22 cellular contexts compared by ENCODE assay signal in the genomic region with DNA sequence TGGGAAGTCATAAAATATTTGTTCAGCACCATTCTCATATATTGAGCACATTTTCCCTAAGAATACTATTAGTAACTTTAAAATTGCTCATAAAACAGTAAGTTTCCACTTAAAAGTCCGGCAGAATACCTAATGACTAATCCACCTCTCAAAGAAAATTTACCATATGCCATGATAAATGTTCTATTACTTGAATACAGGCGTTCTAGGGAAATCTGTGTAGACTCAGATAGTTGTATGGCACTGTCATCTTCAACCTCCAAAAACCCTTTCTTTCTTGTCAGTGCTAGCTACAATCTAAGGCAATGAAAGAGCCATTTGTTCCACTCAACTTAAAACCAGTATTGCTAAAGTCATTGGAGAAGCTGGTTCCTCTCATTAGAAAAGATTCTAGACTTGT. TPM values are rescaled to one million over a fixed set of nuclear protein-coding genes. Genes with fewer than 3 reads are reported as not detected.
A peak's percentile ranks its signal among the peaks of the same experiment; 100 is the strongest.
DNase-seq lines count a peak whose midpoint lies in the region; ATAC-seq and TF ChIP-seq lines count a peak whose summit lies in the region.
"Had no signal": no experiment of that assay in that cellular context is flagged by ENCODE, and none has a peak within 500 bp of the region (broad histone marks: within the 10 kb centered on the region; RNA-seq: fewer than 3 reads in every experiment).

No MANE protein-coding gene starts in this region.

- no peak for ATAC-seq in SK-N-SH treated with all-trans-retinoic acid at 6 μM for 48 hours
- ATAC-seq in foreskin keratinocyte: no peak
- ATAC-seq: Panc1 had no signal

- no peak overlapping the region for H3K9ac ChIP-seq in SK-N-SH
- H3K9ac ChIP-seq: BLaER1, GM23248 had no signal

- H4K20me1 ChIP-seq in SK-N-SH (ENCODE audit: insufficient read depth): no peaks in the 10 kb centered on the region
- H4K20me1 ChIP-seq: BLaER1 had no signal

- no peak overlapping the region for H3K4me2 ChIP-seq in SK-N-SH
- H3K4me2 ChIP-seq: BLaER1 had no signal

- H3K9me2 ChIP-seq in SK-N-SH: no peaks in the 10 kb centered on the region

- H3K4me1 ChIP-seq in SK-N-SH (ENCODE audit: control insufficient read depth in 1 of 2, insufficient read depth in 2 of 2, low read depth in 1 of 2, low read length in 1 of 2) (no peaks in the 10 kb centered on the region; a peak in 1 of 4 replicates), foreskin keratinocyte (no peaks in the 10 kb centered on the region)
- H3K4me1 ChIP-seq: BLaER1 had no signal

- CTCF ChIA-PET in SK-N-SH (lab: Yijun Ruan, JAX): interaction anchor here (1.1 to 1.2 kb wide), 2 partner anchors 27 to 33 kb away, joined by 3 to 4 read pairs; no protein-coding TSS in a partner anchor

- H3K9me3 ChIP-seq in SK-N-SH: no peaks in the 10 kb centered on the region
- H3K9me3 ChIP-seq: BLaER1, MG63 had no signal

- H3F3A ChIP-seq in SK-N-SH (replicated peaks; ENCODE audit: insufficient read depth): no peaks in the 10 kb centered on the region

- no peak overlapping the region for H2AFZ ChIP-seq in SK-N-SH (ENCODE audit: low read depth)
- H2AFZ ChIP-seq: GM23248 had no signal

- TF ChIP-seq RAD21 in SK-N-SH (IDR thresholded peaks at IDR 0.05; ENCODE audit: low read length): no peak

- no peak for TF ChIP-seq EP300 in SK-N-SH (IDR thresholded peaks at IDR 0.05; ENCODE audit: borderline replicate concordance in 1 of 2, low read depth in 1 of 2, low read length in 1 of 2)

- POLR2A ChIA-PET in SK-N-SH (lab: Yijun Ruan, JAX): no interaction called here

- H3K79me2 ChIP-seq in SK-N-SH (ENCODE audit: insufficient read depth): no peaks in the 10 kb centered on the region

- no peaks in the 10 kb centered on the region for H3K36me3 ChIP-seq in SK-N-SH (replicated peaks in 1 of 2; ENCODE audit: control insufficient read depth in 1 of 2, insufficient read depth in 2 of 2, low read length in 1 of 2)
- H3K36me3 ChIP-seq: BLaER1, MG63 had no signal

- H3K4me3 ChIP-seq in SK-N-SH (ENCODE audit: low read depth in 2 of 2, low read length in 1 of 2): no peak overlapping the region
- H3K4me3 ChIP-seq: BLaER1, GM23248, MG63 had no signal

- DNase-seq in SK-N-SH: no peak
- peak; percentile 10 for DNase-seq in RPMI7951 (ENCODE audit: low read depth)
- DNase-seq in globus pallidus (ENCODE audit: low spot score): peak; percentile 77
- no peak for DNase-seq in hypothalamus (lab: John Stamatoyannopoulos, UW)
- DNase-seq in foreskin keratinocyte: no peak
- no peak for DNase-seq in 8988T
- DNase-seq: CD4-positive, CD25-positive, alpha-beta regulatory T cell; GM23248; H7; KBM-7; MG63; NCI-H2029; NCI-H446; NCI-H526 treated with DMSO at 0.1 percent for 48 hours; SIG-M5 had no signal

- WGBS in SK-N-SH (ENCODE audit: low lambda C conversion rate): 10% methylated on average over 2 of the region's 2 CpGs

- H3K27me3 ChIP-seq in SK-N-SH (ENCODE audit: insufficient read depth) (0 out of 2 replicates have a peak, but pooled peaks cover under 1% of the 10 kb centered on the region), foreskin keratinocyte (no peaks in the 10 kb centered on the region)
- H3K27me3 ChIP-seq: MG63 had no signal

- H3K27ac ChIP-seq in SK-N-SH (ENCODE audit: low read depth in 2 of 2, low read length in 1 of 2): no peak overlapping the region
- H3K27ac ChIP-seq in temporal lobe (ENCODE audit: low read depth, low read length): peak overlapping the region; percentile 50
- H3K27ac ChIP-seq in foreskin keratinocyte: no peak overlapping the region
- H3K27ac ChIP-seq: 22Rv1, BLaER1, GM23248 had no signal

- no peak for TF ChIP-seq CTCF in SK-N-SH (IDR thresholded peaks at IDR 0.05)
- no peak for TF ChIP-seq CTCF in foreskin keratinocyte (conservative IDR thresholded peaks at IDR 0.05)

TF ChIP-seq in SK-N-SH treated with all-trans-retinoic acid at 6 μM for 48 hours, 23 proteins besides CTCF, POLR2A, EP300 and RAD21 (continues in another document):
- TF ChIP-seq RARB (CRISPR knock-in tag; IDR thresholded peaks at IDR 0.05): no peak
- no peak for TF ChIP-seq ZNF565 (CRISPR knock-in tag; conservative IDR thresholded peaks at IDR 0.05; ENCODE audit: low read depth)
- TF ChIP-seq TCF4 (CRISPR knock-in tag; IDR thresholded peaks at IDR 0.05; ENCODE audit: borderline replicate concordance): peak; percentile 52; the same call in 1 of the 2 replicates
- TF ChIP-seq, protein P1, sequence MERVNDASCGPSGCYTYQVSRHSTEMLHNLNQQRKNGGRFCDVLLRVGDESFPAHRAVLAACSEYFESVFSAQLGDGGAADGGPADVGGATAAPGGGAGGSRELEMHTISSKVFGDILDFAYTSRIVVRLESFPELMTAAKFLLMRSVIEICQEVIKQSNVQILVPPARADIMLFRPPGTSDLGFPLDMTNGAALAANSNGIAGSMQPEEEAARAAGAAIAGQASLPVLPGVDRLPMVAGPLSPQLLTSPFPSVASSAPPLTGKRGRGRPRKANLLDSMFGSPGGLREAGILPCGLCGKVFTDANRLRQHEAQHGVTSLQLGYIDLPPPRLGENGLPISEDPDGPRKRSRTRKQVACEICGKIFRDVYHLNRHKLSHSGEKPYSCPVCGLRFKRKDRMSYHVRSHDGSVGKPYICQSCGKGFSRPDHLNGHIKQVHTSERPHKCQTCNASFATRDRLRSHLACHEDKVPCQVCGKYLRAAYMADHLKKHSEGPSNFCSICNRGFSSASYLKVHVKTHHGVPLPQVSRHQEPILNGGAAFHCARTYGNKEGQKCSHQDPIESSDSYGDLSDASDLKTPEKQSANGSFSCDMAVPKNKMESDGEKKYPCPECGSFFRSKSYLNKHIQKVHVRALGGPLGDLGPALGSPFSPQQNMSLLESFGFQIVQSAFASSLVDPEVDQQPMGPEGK (CRISPR knock-in tag; IDR thresholded peaks at IDR 0.05; ENCODE audit: borderline replicate concordance): peak; percentile 88; the same call in 1 of the 2 replicates
- TF ChIP-seq BACH2 (CRISPR knock-in tag; IDR thresholded peaks at IDR 0.05; ENCODE audit: borderline replicate concordance): no peak
- TF ChIP-seq ZFP3 (CRISPR knock-in tag; IDR thresholded peaks at IDR 0.05): 0 out of 2 replicates have a peak, but pooled peaks have one; percentile 47
- peak; percentile 99 for TF ChIP-seq ISL1 (CRISPR knock-in tag; IDR thresholded peaks at IDR 0.05)
- no peak for TF ChIP-seq ZNF70 (CRISPR knock-in tag; IDR thresholded peaks at IDR 0.05)
- no peak for TF ChIP-seq TOX (CRISPR knock-in tag; IDR thresholded peaks at IDR 0.05; ENCODE audit: borderline replicate concordance)
- no peak; the same call in 1 of the 2 replicates for TF ChIP-seq SNAI2 (CRISPR knock-in tag; IDR thresholded peaks at IDR 0.05)
- no peak for TF ChIP-seq CSDC2 (CRISPR knock-in tag; IDR thresholded peaks at IDR 0.05)
- no peak for TF ChIP-seq ZC3H10 (CRISPR knock-in tag; IDR thresholded peaks at IDR 0.05)

TF ChIP-seq in SK-N-SH, 30 proteins besides CTCF, POLR2A, EP300 and RAD21 (continues in another document):
- no peak for TF ChIP-seq TEAD4 (IDR thresholded peaks at IDR 0.05; ENCODE audit: borderline replicate concordance, insufficient read depth)
- TF ChIP-seq GATA2 (CRISPR knock-in tag; IDR thresholded peaks at IDR 0.05): no peak
- no peak for TF ChIP-seq TAF1 (IDR thresholded peaks at IDR 0.05; ENCODE audit: borderline replicate concordance, low read depth, low read length)
- TF ChIP-seq, protein P2, sequence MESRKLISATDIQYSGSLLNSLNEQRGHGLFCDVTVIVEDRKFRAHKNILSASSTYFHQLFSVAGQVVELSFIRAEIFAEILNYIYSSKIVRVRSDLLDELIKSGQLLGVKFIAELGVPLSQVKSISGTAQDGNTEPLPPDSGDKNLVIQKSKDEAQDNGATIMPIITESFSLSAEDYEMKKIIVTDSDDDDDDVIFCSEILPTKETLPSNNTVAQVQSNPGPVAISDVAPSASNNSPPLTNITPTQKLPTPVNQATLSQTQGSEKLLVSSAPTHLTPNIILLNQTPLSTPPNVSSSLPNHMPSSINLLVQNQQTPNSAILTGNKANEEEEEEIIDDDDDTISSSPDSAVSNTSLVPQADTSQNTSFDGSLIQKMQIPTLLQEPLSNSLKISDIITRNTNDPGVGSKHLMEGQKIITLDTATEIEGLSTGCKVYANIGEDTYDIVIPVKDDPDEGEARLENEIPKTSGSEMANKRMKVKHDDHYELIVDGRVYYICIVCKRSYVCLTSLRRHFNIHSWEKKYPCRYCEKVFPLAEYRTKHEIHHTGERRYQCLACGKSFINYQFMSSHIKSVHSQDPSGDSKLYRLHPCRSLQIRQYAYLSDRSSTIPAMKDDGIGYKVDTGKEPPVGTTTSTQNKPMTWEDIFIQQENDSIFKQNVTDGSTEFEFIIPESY (IDR thresholded peaks at IDR 0.05; ENCODE audit: borderline replicate concordance, low read depth): no peak
- TF ChIP-seq MXI1 (IDR thresholded peaks at IDR 0.05; ENCODE audit: low read depth, low read length): no peak
- no peak for TF ChIP-seq SIN3A (IDR thresholded peaks at IDR 0.05; ENCODE audit: borderline replicate concordance, low read depth, low read length)
- TF ChIP-seq, protein P3, sequence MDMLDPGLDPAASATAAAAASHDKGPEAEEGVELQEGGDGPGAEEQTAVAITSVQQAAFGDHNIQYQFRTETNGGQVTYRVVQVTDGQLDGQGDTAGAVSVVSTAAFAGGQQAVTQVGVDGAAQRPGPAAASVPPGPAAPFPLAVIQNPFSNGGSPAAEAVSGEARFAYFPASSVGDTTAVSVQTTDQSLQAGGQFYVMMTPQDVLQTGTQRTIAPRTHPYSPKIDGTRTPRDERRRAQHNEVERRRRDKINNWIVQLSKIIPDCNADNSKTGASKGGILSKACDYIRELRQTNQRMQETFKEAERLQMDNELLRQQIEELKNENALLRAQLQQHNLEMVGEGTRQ (IDR thresholded peaks at IDR 0.05; ENCODE audit: borderline replicate concordance, low read depth, low read length): no peak
- TF ChIP-seq SMC3 (IDR thresholded peaks at IDR 0.05; ENCODE audit: low read depth, low read length): no peak
- TF ChIP-seq ELF1 (IDR thresholded peaks at IDR 0.05): no peak
- TF ChIP-seq, protein P4, sequence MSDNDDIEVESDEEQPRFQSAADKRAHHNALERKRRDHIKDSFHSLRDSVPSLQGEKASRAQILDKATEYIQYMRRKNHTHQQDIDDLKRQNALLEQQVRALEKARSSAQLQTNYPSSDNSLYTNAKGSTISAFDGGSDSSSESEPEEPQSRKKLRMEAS (IDR thresholded peaks at IDR 0.05; ENCODE audit: low read depth): no peak
- no peak for TF ChIP-seq JUND (IDR thresholded peaks at IDR 0.05)

RNA-seq across cellular contexts. Expression of a gene that starts 7.3 kb away (rescaled TPM):
- polyA plus RNA-seq in SK-N-SH (2012; rRNA removed) (0.03 TPM in 1 of 2 replicates, not detected in the other), foreskin keratinocyte (0.38 and 0.74 TPM in 2 replicates)
- 0.03 and 0.05 TPM in 2 replicates for polyA plus RNA-seq in SK-N-SH (2012; cell fraction: cytosol; rRNA removed)
- 0.02 TPM in 1 of 2 replicates, not detected in the other for polyA plus RNA-seq in SK-N-SH (2012; cell fraction: nucleus; rRNA removed)
- 0.20 and 0.24 TPM in 2 replicates for total RNA-seq in RPMI7951 (2014; rRNA removed; shearing (Covaris generic))
- total RNA-seq in temporal lobe (20.9 TPM), foreskin keratinocyte (1.4 and 1.6 TPM in 2 replicates)
- total RNA-seq: CD4-positive, CD25-positive, alpha-beta regulatory T cell; G401; GM23248; LHCN-M2 had no signal
- polyA plus RNA-seq: CD4-positive, CD25-positive, alpha-beta regulatory T cell; GM23248 had no signal

Comparison
In these comparisons a context has a peak if more than half of its experiments do, and no peak if none do; other contexts are left out.
1. DNase-seq: peak in RPMI7951 (single experiment) and globus pallidus (single experiment); none in SK-N-SH (single experiment), hypothalamus (0 of 51), foreskin keratinocyte (0 of 2) and 8988T (single experiment).